8 cellular contexts compared by ENCODE assay signal in genomic region chr2:206250041-206250897, GRCh38. TPM values are rescaled to one million over a fixed set of nuclear protein-coding genes. Genes with fewer than 3 reads are reported as not detected.
DNase-seq lines count a peak whose midpoint lies in the region; ATAC-seq, FAIRE-seq and TF ChIP-seq lines count a peak whose summit lies in the region.

No MANE protein-coding gene starts in this region.

- H3K9ac ChIP-seq in astrocyte (ENCODE audit: low read length) (no peak overlapping the region), mesendoderm (ENCODE audit: low read length) (no peak overlapping the region)

- no peaks in the 10 kb centered on the region for H3K9me3 ChIP-seq in CD8-positive, alpha-beta memory T cell (ENCODE audit: low read length)
- H3K9me3 ChIP-seq in astrocyte (ENCODE audit: insufficient read depth, low read depth, low read length) = peaks cover 6% of the 10 kb centered on the region

- no peak overlapping the region for H3K27ac ChIP-seq in CD8-positive, alpha-beta memory T cell (ENCODE audit: low read depth, low read length)
- H3K27ac ChIP-seq in astrocyte (ENCODE audit: low read depth, low read length) (no peak overlapping the region), mesendoderm (ENCODE audit: low read depth, low read length) (no peak overlapping the region), RWPE1 (no peak overlapping the region)

- FAIRE-seq in astrocyte (lab: Jason Lieb, UNC) = no peak

- no peak overlapping the region for H2BK5ac ChIP-seq in mesendoderm (ENCODE audit: low read length)

- H3K18ac ChIP-seq in mesendoderm (ENCODE audit: low read length) = no peak overlapping the region

- peaks cover 19% of the 10 kb centered on the region for H3K27me3 ChIP-seq in CD8-positive, alpha-beta memory T cell (ENCODE audit: insufficient read depth, low read length, poor library complexity, severe bottlenecking)
- H3K27me3 ChIP-seq in astrocyte (ENCODE audit: insufficient read depth, low read length) (peaks cover 39% of the 10 kb centered on the region), mesendoderm (ENCODE audit: insufficient read depth, low read length, poor library complexity) (peaks cover 23% of the 10 kb centered on the region)

- H3K56ac ChIP-seq in mesendoderm (ENCODE audit: low read length) = peak overlapping the region; percentile 50

- peaks cover 7 to 19% (median 13%) of the 10 kb centered on the region in 3 donors for H3K4me1 Mint-ChIP-seq in CD8-positive, alpha-beta memory T cell
- H3K4me1 Mint-ChIP-seq in astrocyte (ENCODE audit: low read depth, unreplicated experiment) = no peaks in the 10 kb centered on the region

- H4K20me1 ChIP-seq in astrocyte (ENCODE audit: insufficient read depth, low read length) = no peaks in the 10 kb centered on the region

- no CpG with 5 or more reads among the region's 45 CpGs for WGBS in mesendoderm (ENCODE audit: extremely low coverage, insufficient coverage, low lambda C conversion rate)

- peak overlapping the region in 1 of 8 donors; percentile 11 for H3K27ac Mint-ChIP-seq in CD8-positive, alpha-beta memory T cell
- no peak overlapping the region for H3K27ac Mint-ChIP-seq in astrocyte (ENCODE audit: unreplicated experiment)

- no peak overlapping the region for H2AFZ ChIP-seq in astrocyte (ENCODE audit: low read depth, low read length)

- no peak overlapping the region for H4K5ac ChIP-seq in mesendoderm (ENCODE audit: low read length)

- H3K4me3 ChIP-seq in CD8-positive, alpha-beta memory T cell (ENCODE audit: low read length) = peak overlapping the region; percentile 17
- H3K4me3 ChIP-seq in astrocyte (ENCODE audit: insufficient read depth, low read depth, low read length) = peak overlapping the region; percentile 40
- H3K4me3 ChIP-seq in mesendoderm (ENCODE audit: low read length) = peak overlapping the region; percentile 42

- H3K4me2 ChIP-seq in astrocyte (ENCODE audit: low read length) (peak overlapping the region; percentile 74), mesendoderm (ENCODE audit: low read length) (peak overlapping the region; percentile 66)

- POLR2A ChIA-PET in CD8-positive, alpha-beta memory T cell (lab: Charles Lee) = interaction anchor here (0.6 kb wide), 1 partner anchor 12 kb away, joined by 5 read pairs; no protein-coding TSS in a partner anchor
- POLR2A ChIA-PET in RWPE1 (lab: Yijun Ruan, JAX; ENCODE audit: low non-redundant PET) = no interaction called here

- TF ChIP-seq CTCF in astrocyte (IDR thresholded peaks at IDR 0.05; ENCODE audit: insufficient read depth, low read depth, low read length) (no peak), RWPE1 (conservative IDR thresholded peaks at IDR 0.05; ENCODE audit: low read depth) (no peak)

- no peak overlapping the region for H3K4ac ChIP-seq in mesendoderm (ENCODE audit: low read depth, low read length)

- no peak overlapping the region for H2BK120ac ChIP-seq in mesendoderm (ENCODE audit: low read depth, low read length)

- H3K9me3 Mint-ChIP-seq in CD8-positive, alpha-beta memory T cell = peaks cover 0 to 7% (median 5%) of the 10 kb centered on the region in 5 donors
- peaks cover 9% of the 10 kb centered on the region for H3K9me3 Mint-ChIP-seq in astrocyte (ENCODE audit: unreplicated experiment)

- H3K36me3 Mint-ChIP-seq in CD8-positive, alpha-beta memory T cell = no peaks in the 10 kb centered on the region
- no peaks in the 10 kb centered on the region for H3K36me3 Mint-ChIP-seq in astrocyte (ENCODE audit: low read depth, unreplicated experiment)

- ATAC-seq in HG02610 (IDR thresholded peaks at IDR 0.05; ENCODE audit: unreplicated experiment) = peak; percentile 53

- peak overlapping the region; percentile 64 to 90 (median 77) for H3K4me3 Mint-ChIP-seq in CD8-positive, alpha-beta memory T cell
- no peak overlapping the region for H3K4me3 Mint-ChIP-seq in astrocyte (ENCODE audit: unreplicated experiment)

- no peak overlapping the region for H3K23ac ChIP-seq in mesendoderm (ENCODE audit: low read length)

- CTCF ChIA-PET in CD8-positive, alpha-beta memory T cell (lab: Charles Lee) = no interaction called here
- CTCF ChIA-PET in RWPE1 (lab: Yijun Ruan, JAX) = interaction anchor here (0.6 kb wide), 1 partner anchor 341 kb away, joined by 4 read pairs; no protein-coding TSS in a partner anchor

- H3K79me2 ChIP-seq in astrocyte (ENCODE audit: insufficient read depth, low read length) (no peaks in the 10 kb centered on the region), mesendoderm (ENCODE audit: control insufficient read depth, insufficient read depth, low read length) (no peaks in the 10 kb centered on the region)

- H2AK5ac ChIP-seq in mesendoderm (ENCODE audit: low read length) = no peak overlapping the region

- no peak overlapping the region for H4K8ac ChIP-seq in mesendoderm (ENCODE audit: low read depth, low read length)

- peaks cover 40 to 48% of the 10 kb centered on the region in 2 donors for H3K27me3 Mint-ChIP-seq in CD8-positive, alpha-beta memory T cell
- peaks cover 2% of the 10 kb centered on the region for H3K27me3 Mint-ChIP-seq in astrocyte (ENCODE audit: low read depth, unreplicated experiment)

- H3K36me3 ChIP-seq in CD8-positive, alpha-beta memory T cell (ENCODE audit: insufficient read depth, low read length) = no peaks in the 10 kb centered on the region
- no peaks in the 10 kb centered on the region for H3K36me3 ChIP-seq in astrocyte (ENCODE audit: insufficient read depth, low read length)
- H3K36me3 ChIP-seq in mesendoderm (ENCODE audit: control insufficient read depth, insufficient read depth, low read length) = no peaks in the 10 kb centered on the region

- no peaks in the 10 kb centered on the region for H3K79me1 ChIP-seq in mesendoderm (ENCODE audit: low read length)

- no peak overlapping the region for H2BK15ac ChIP-seq in mesendoderm (replicated peaks; ENCODE audit: low read depth)

- DNase-seq in CD8-positive, alpha-beta memory T cell = no peak
- no peak for DNase-seq in astrocyte (ENCODE audit: low read depth)
- DNase-seq in mesendoderm = peak; percentile 82
- no peak for DNase-seq in RWPE1 (ENCODE audit: low spot score)
- DNase-seq in NCI-H446 (lab: John Stamatoyannopoulos, UW) = no peak
- no peak for DNase-seq in NCI-H1105 (lab: John Stamatoyannopoulos, UW)
- DNase-seq in NCI-H2171 treated with DMSO at 0.1 percent for 48 hours (lab: John Stamatoyannopoulos, UW) = no peak

- H3K4me1 ChIP-seq in CD8-positive, alpha-beta memory T cell (ENCODE audit: insufficient read depth, low read length) = no peaks in the 10 kb centered on the region
- H3K4me1 ChIP-seq in astrocyte (ENCODE audit: insufficient read depth, low read length) (no peaks in the 10 kb centered on the region), mesendoderm (ENCODE audit: control insufficient read depth, low read depth, low read length) (no peaks in the 10 kb centered on the region)

RNA-seq across cellular contexts. Expression of gene ZDBF2, which starts 24.2 kb away (rescaled TPM):
- 1 to 10 TPM; 7.2 to 7.6 TPM for total RNA-seq in CD8-positive, alpha-beta memory T cell
- 2.0 TPM for polyA plus RNA-seq in CD8-positive, alpha-beta memory T cell
- total RNA-seq in astrocyte = 40.9 and 43.6 TPM in 2 replicates
- polyA plus RNA-seq in mesendoderm (2013, experiment 1 of 2) = 1.5 TPM
- 1.6 TPM for polyA plus RNA-seq in mesendoderm (2013, experiment 2 of 2)
